Comparison of ENCODE assay signal across 16 cellular contexts in the genomic region with DNA sequence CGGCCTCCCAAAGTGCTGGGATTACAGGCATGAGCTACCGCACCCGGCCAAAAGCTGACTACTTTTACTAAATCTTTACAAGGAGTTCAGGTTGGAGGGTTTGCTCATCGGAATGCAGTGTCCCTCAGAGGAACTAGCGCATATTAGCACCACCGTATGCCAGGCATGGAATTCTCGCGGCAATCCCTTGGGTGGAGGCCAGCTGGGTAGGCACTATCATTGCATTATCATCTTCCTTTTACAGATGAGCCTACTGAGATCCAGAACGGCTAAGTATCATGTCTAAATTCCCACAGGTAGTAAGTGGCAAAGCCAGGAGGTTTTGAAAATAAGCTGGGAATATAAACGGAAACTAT. TPM values are rescaled to one million over a fixed set of nuclear protein-coding genes. Genes with fewer than 3 reads are reported as not detected.
A peak's percentile ranks its signal among the peaks of the same experiment; 100 is the strongest.
DNase-seq lines count a peak whose midpoint lies in the region; ATAC-seq and TF ChIP-seq lines count a peak whose summit lies in the region.
"Had no signal": no experiment of that assay in that cellular context is flagged by ENCODE, and none has a peak within 500 bp of the region (broad histone marks: within the 10 kb centered on the region; RNA-seq: fewer than 3 reads in every experiment).

No MANE protein-coding gene starts in this region.

- H3K27ac Mint-ChIP-seq in neural progenitor cell = no peak overlapping the region
- no peak overlapping the region for H3K27ac Mint-ChIP-seq in activated CD4-positive, alpha-beta T cell treated with anti-CD3 and anti-CD28 coated beads, Interleukin-2, amount 10 ng/mL, durations not matched to agents 24 days and 14 days
- H3K27ac Mint-ChIP-seq: CD8-positive, alpha-beta memory T cell; T-helper 1 cell treated with Interleukin-12 subunit alpha and Interleukin-12 subunit beta and Interleukin-4 antibody, amounts not matched to agents 30 μg/mL and 1 μg/mL, for 36 hours had no signal

- 59% methylated on average over 9 of the region's 10 CpGs for WGBS in hepatocyte (ENCODE audit: low lambda C conversion rate, missing lambda C conversion rate)

- H3K36me3 Mint-ChIP-seq in neural progenitor cell = no peaks in the 10 kb centered on the region
- no peaks in the 10 kb centered on the region for H3K36me3 Mint-ChIP-seq in activated CD4-positive, alpha-beta T cell treated with anti-CD3 and anti-CD28 coated beads, Interleukin-2, amount 10 ng/mL, durations not matched to agents 24 days and 14 days (ENCODE audit: low read depth)
- H3K36me3 Mint-ChIP-seq: CD8-positive, alpha-beta memory T cell had no signal

- H2AFZ ChIP-seq in hepatocyte (peak overlapping the region; percentile 35), neural progenitor cell (replicated peaks) (peak overlapping the region; percentile 26)
- H2AFZ ChIP-seq: PC-9 had no signal

- intact Hi-C loops in activated CD4-positive, alpha-beta T cell treated with anti-CD3 and anti-CD28 coated beads, Interleukin-2, amount 10 ng/mL, durations not matched to agents 24 days and 14 days (cut with micrococcal nuclease) = loop anchor here (10.0 kb wide), 1 partner anchor 1197 kb away; no protein-coding TSS in a partner anchor

- no peaks in the 10 kb centered on the region for H3K9me3 Mint-ChIP-seq in neural progenitor cell
- no peaks in the 10 kb centered on the region for H3K9me3 Mint-ChIP-seq in activated CD4-positive, alpha-beta T cell treated with anti-CD3 and anti-CD28 coated beads, Interleukin-2, amount 10 ng/mL, durations not matched to agents 24 days and 14 days
- H3K9me3 Mint-ChIP-seq: CD8-positive, alpha-beta memory T cell; T-helper 1 cell treated with Interleukin-12 subunit alpha and Interleukin-12 subunit beta and Interleukin-4 antibody, amounts not matched to agents 30 μg/mL and 1 μg/mL, for 36 hours had no signal

- no peaks in the 10 kb centered on the region for H3K4me1 Mint-ChIP-seq in neural progenitor cell
- H3K4me1 Mint-ChIP-seq in activated CD4-positive, alpha-beta T cell treated with anti-CD3 and anti-CD28 coated beads, Interleukin-2, amount 10 ng/mL, durations not matched to agents 24 days and 14 days = no peaks in the 10 kb centered on the region
- H3K4me1 Mint-ChIP-seq: CD8-positive, alpha-beta memory T cell had no signal

- H3K9me3 ChIP-seq in HUES48 (ENCODE audit: control insufficient read depth, insufficient read depth, low read length) (no peaks in the 10 kb centered on the region), hepatocyte (ENCODE audit: low read depth) (no peaks in the 10 kb centered on the region), neural progenitor cell (ENCODE audit: low read depth) (no peaks in the 10 kb centered on the region)
- H3K9me3 ChIP-seq: BLaER1 had no signal

- H4K20me1 ChIP-seq in hepatocyte (ENCODE audit: insufficient read depth, poor library complexity, severe bottlenecking) (no peaks in the 10 kb centered on the region), neural progenitor cell (ENCODE audit: low read depth) (no peaks in the 10 kb centered on the region)
- H4K20me1 ChIP-seq: BLaER1 had no signal

- H3K27me3 Mint-ChIP-seq in neural progenitor cell (ENCODE audit: insufficient read depth, low read depth) = peaks cover 7% of the 10 kb centered on the region
- peaks cover 14% of the 10 kb centered on the region for H3K27me3 Mint-ChIP-seq in activated CD4-positive, alpha-beta T cell treated with anti-CD3 and anti-CD28 coated beads, Interleukin-2, amount 10 ng/mL, durations not matched to agents 24 days and 14 days

- no peaks in the 10 kb centered on the region for H3K9me2 ChIP-seq in hepatocyte (replicated peaks; ENCODE audit: insufficient read depth)

- no peaks in the 10 kb centered on the region for H3K79me2 ChIP-seq in hepatocyte
- H3K79me2 ChIP-seq in neural progenitor cell (ENCODE audit: low read depth) = no peaks in the 10 kb centered on the region

- H3K27me3 ChIP-seq in HUES48 (ENCODE audit: control insufficient read depth, insufficient read depth, low read length) (peaks cover 11% of the 10 kb centered on the region), hepatocyte (no peaks in the 10 kb centered on the region), neural progenitor cell (peaks cover 15% of the 10 kb centered on the region)

- DNase-seq in G401 (ENCODE audit: low spot score) (peak; percentile 0), hepatocyte (ENCODE audit: low spot score) (no peak), neural progenitor cell (ENCODE audit: low spot score) (peak; percentile 3), NCI-H2196 (lab: John Stamatoyannopoulos, UW; ENCODE audit: unreplicated experiment) (no peak), caudate nucleus (lab: John Stamatoyannopoulos, UW) (no peak)
- no peak for DNase-seq in activated CD4-positive, alpha-beta T cell treated with anti-CD3 and anti-CD28 coated beads, Interleukin-2, amount 10 ng/mL, durations not matched to agents 24 days and 14 days
- DNase-seq: CD8-positive, alpha-beta memory T cell; DMS153; NCI-H1048; NCI-H146; NCI-H345; PC-9 had no signal

- H3K36me3 ChIP-seq in HUES48 (ENCODE audit: control insufficient read depth, insufficient read depth, low read length) (no peaks in the 10 kb centered on the region), hepatocyte (replicated peaks; ENCODE audit: insufficient read depth, low read depth) (no peaks in the 10 kb centered on the region), neural progenitor cell (no peaks in the 10 kb centered on the region)
- H3K36me3 ChIP-seq: BLaER1 had no signal

- H3K4me3 ChIP-seq in HUES48 (ENCODE audit: low read depth, low read length) (peak overlapping the region; percentile 50), hepatocyte (no peak overlapping the region), neural progenitor cell (no peak overlapping the region)
- H3K4me3 ChIP-seq: BLaER1, PC-9 had no signal

- in situ Hi-C loops in G401 (cut with HindIII; ENCODE audit: low sequenced_read_pairs) = no loop called here

- TF ChIP-seq CTCF in hepatocyte (IDR thresholded peaks at IDR 0.05; ENCODE audit: poor library complexity) = no peak
- no peak for TF ChIP-seq CTCF in neural progenitor cell (IDR thresholded peaks at IDR 0.05)

- H3F3A ChIP-seq in neural progenitor cell (ENCODE audit: low read depth) = no peaks in the 10 kb centered on the region

- H3K27ac ChIP-seq in HUES48 (ENCODE audit: low read depth, low read length) (no peak overlapping the region), hepatocyte (no peak overlapping the region), neural progenitor cell (no peak overlapping the region), caudate nucleus (ENCODE audit: low read depth, low read length) (no peak overlapping the region)
- H3K27ac ChIP-seq: BLaER1, PC-9 had no signal

- peak overlapping the region; percentile 27 for H3K4me2 ChIP-seq in hepatocyte
- H3K4me2 ChIP-seq in neural progenitor cell = peak overlapping the region; percentile 10
- H3K4me2 ChIP-seq: BLaER1, PC-9 had no signal

- peaks cover 10% of the 10 kb centered on the region; the same call in 1 of the 2 replicates for H3K4me1 ChIP-seq in HUES48 (ENCODE audit: control insufficient read depth, insufficient read depth, low read length)
- H3K4me1 ChIP-seq in hepatocyte (ENCODE audit: insufficient read depth) = no peaks in the 10 kb centered on the region
- H3K4me1 ChIP-seq in neural progenitor cell = no peaks in the 10 kb centered on the region
- H3K4me1 ChIP-seq: BLaER1 had no signal

- no peak overlapping the region for H3K4me3 Mint-ChIP-seq in neural progenitor cell
- H3K4me3 Mint-ChIP-seq in activated CD4-positive, alpha-beta T cell treated with anti-CD3 and anti-CD28 coated beads, Interleukin-2, amount 10 ng/mL, durations not matched to agents 24 days and 14 days = no peak overlapping the region
- H3K4me3 Mint-ChIP-seq: CD8-positive, alpha-beta memory T cell; T-helper 1 cell treated with Interleukin-12 subunit alpha and Interleukin-12 subunit beta and Interleukin-4 antibody, amounts not matched to agents 30 μg/mL and 1 μg/mL, for 36 hours had no signal

- ATAC-seq in GM19351 (IDR thresholded peaks at IDR 0.05; ENCODE audit: unreplicated experiment) = no peak

- H3K9ac ChIP-seq in HUES48 (ENCODE audit: low read depth, low read length) (peak overlapping the region; percentile 37; the same call in 1 of the 2 replicates), neural progenitor cell (no peak overlapping the region)
- H3K9ac ChIP-seq: BLaER1 had no signal

RNA-seq across cellular contexts. Expression of a gene that starts 6.1 kb away (rescaled TPM):
- total RNA-seq in G401 (2014; rRNA removed; shearing (Covaris generic)) = not detected in 2 replicates
- not detected in 2 replicates for total RNA-seq in hepatocyte
- polyA plus RNA-seq in hepatocyte = not detected in 2 replicates
- total RNA-seq in neural progenitor cell (ENCODE audit: low replicate concordance) = not detected in 2 replicates
- not detected in 2 replicates for total RNA-seq in activated CD4-positive, alpha-beta T cell treated with anti-CD3 and anti-CD28 coated beads, Interleukin-2, amount 10 ng/mL, durations not matched to agents 24 days and 14 days
- total RNA-seq: CD8-positive, alpha-beta memory T cell; PC-9 had no signal
- polyA plus RNA-seq: CD8-positive, alpha-beta memory T cell had no signal

RNA-seq across cellular contexts. Expression of a gene that starts 38.5 kb away (rescaled TPM):
- total RNA-seq in G401 (2014; rRNA removed; shearing (Covaris generic)) = 0.37 TPM in 1 of 2 replicates, not detected in the other
- 22.3 and 25.0 TPM in 2 replicates for total RNA-seq in hepatocyte
- polyA plus RNA-seq in hepatocyte = 8.1 and 8.5 TPM in 2 replicates
- total RNA-seq in neural progenitor cell (ENCODE audit: low replicate concordance) = 43.6 and 68.0 TPM in 2 replicates
- total RNA-seq in activated CD4-positive, alpha-beta T cell treated with anti-CD3 and anti-CD28 coated beads, Interleukin-2, amount 10 ng/mL, durations not matched to agents 24 days and 14 days = 20.0 and 21.8 TPM in 2 replicates

Comparison
In these comparisons a context has a peak if more than half of its experiments do, and no peak if none do; other contexts are left out.
1. DNase-seq: peak in G401 (single experiment) and neural progenitor cell (single experiment); none in hepatocyte (single experiment), NCI-H2196 (single experiment), caudate nucleus (0 of 61) and activated CD4-positive, alpha-beta T cell treated with anti-CD3 and anti-CD28 coated beads, Interleukin-2, amount 10 ng/mL, durations not matched to agents 24 days and 14 days (single experiment).
2. RNA of a gene that starts 38.5 kb away (total RNA-seq): 43.6 to 68.0 TPM in neural progenitor cell, 22.3 to 25.0 TPM in hepatocyte and 20.0 to 21.8 TPM in activated CD4-positive, alpha-beta T cell treated with anti-CD3 and anti-CD28 coated beads, Interleukin-2, amount 10 ng/mL, durations not matched to agents 24 days and 14 days; 0.37 TPM in G401; every median in the first group is over 10 times any median in the second.